In the genomic region with DNA sequence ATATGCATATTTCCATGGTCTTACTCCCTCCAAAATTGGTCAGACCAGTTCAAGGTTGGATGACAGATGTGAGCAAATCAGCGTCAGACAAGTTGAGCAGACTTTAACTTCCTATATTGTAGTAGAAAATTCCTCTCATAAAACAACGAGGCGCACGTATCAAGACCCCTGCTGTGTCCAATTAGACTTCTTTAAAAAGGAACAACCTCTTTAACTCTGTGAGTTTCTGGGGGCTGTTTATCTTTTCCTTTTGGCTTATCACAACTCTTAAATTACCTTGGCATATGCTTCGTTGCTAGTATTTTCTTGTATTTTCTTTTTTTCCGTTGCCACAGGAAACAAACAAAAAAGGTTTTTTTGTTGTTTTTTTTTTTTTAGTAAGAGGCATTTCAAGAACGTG, we compare ENCODE assay signal across 17 cellular contexts.
"Had no signal": no experiment of that assay in that cellular context is flagged by ENCODE, and none has a peak within 500 bp of the region (broad histone marks: within the 10 kb centered on the region; RNA-seq: fewer than 3 reads in every experiment).

No MANE protein-coding gene starts in this region.

- H3K27ac Mint-ChIP-seq: naive thymus-derived CD4-positive, alpha-beta T cell had no signal

- ATAC-seq: foreskin keratinocyte; gastroesophageal sphincter; left lobe of liver; lower lobe of right lung; naive thymus-derived CD4-positive, alpha-beta T cell had no signal

- H3K4me3 Mint-ChIP-seq: naive thymus-derived CD4-positive, alpha-beta T cell had no signal

- H3K4me1 Mint-ChIP-seq: naive thymus-derived CD4-positive, alpha-beta T cell had no signal

- H3K36me3 Mint-ChIP-seq: naive thymus-derived CD4-positive, alpha-beta T cell had no signal

- H3K27me3 ChIP-seq: esophagus muscularis mucosa, foreskin keratinocyte, gastroesophageal sphincter, heart left ventricle had no signal

- H3K9me3 ChIP-seq: esophagus muscularis mucosa, gastroesophageal sphincter, heart left ventricle, lower lobe of right lung had no signal

- DNase-seq: dermis blood vessel endothelial cell; dorsolateral prefrontal cortex; effector CD4-positive, alpha-beta T cell; effector memory CD4-positive, alpha-beta T cell; foreskin keratinocyte; heart left ventricle; hippocampal formation; left cardiac atrium; left ventricle myocardium superior; lower lobe of right lung; mesenchymal stem cell; midbrain; naive thymus-derived CD4-positive, alpha-beta T cell had no signal

- H3K36me3 ChIP-seq: esophagus muscularis mucosa, gastroesophageal sphincter, heart left ventricle, lower lobe of right lung had no signal

- H3K4me3 ChIP-seq: coronary artery, dorsolateral prefrontal cortex, esophagus muscularis mucosa, gastroesophageal sphincter, lower lobe of right lung had no signal

- H3K4me1 ChIP-seq: esophagus muscularis mucosa, foreskin keratinocyte, gastroesophageal sphincter, lower lobe of right lung had no signal

- H3K27ac ChIP-seq: coronary artery, dorsolateral prefrontal cortex, esophagus muscularis mucosa, foreskin keratinocyte, gastroesophageal sphincter, lower lobe of right lung had no signal
